Comparison of ENCODE assay signal across 14 cellular contexts in genomic region chr14:28308727-28309126, GRCh38.
DNase-seq lines count a peak whose midpoint lies in the region; ATAC-seq, FAIRE-seq and TF ChIP-seq lines count a peak whose summit lies in the region.
"Had no signal": no experiment of that assay in that cellular context is flagged by ENCODE, and none has a peak within 500 bp of the region (broad histone marks: within the 10 kb centered on the region; RNA-seq: fewer than 3 reads in every experiment).

No MANE protein-coding gene starts in this region.

- H3K27ac ChIP-seq in breast epithelium (no peak overlapping the region), brain microvascular endothelial cell (peak overlapping the region; percentile 43)
- H3K27ac ChIP-seq: Peyer's patch, upper lobe of left lung had no signal

- DNase-seq in MCF 10A (ENCODE audit: unreplicated experiment) (peak; percentile 77), breast epithelium (ENCODE audit: low spot score in 2 of 2) (no peak), brain microvascular endothelial cell (peak; percentile 61), globus pallidus (ENCODE audit: low spot score) (peak; percentile 30), urothelium cell line (ENCODE audit: low spot score) (peak; percentile 17), NCI-H345 (lab: John Stamatoyannopoulos, UW) (no peak), GOT3 (lab: John Stamatoyannopoulos, UW) (no peak)
- no peak for DNase-seq in stimulated activated effector memory CD8-positive, alpha-beta T cell treated with anti-CD3 and anti-CD28 coated beads, Interleukin-12 subunit alpha, Interleukin-12 subunit beta, amount 100 ng/mL, for 72 hours (ENCODE audit: low spot score in 2 of 2)
- DNase-seq: erythroblast, Peyer's patch, posterior cingulate gyrus, upper lobe of left lung had no signal

- H3K4me3 Mint-ChIP-seq in MCF 10A (ENCODE audit: unreplicated experiment): no peak overlapping the region
- no peak overlapping the region for H3K4me3 Mint-ChIP-seq in stimulated activated effector memory CD8-positive, alpha-beta T cell treated with anti-CD3 and anti-CD28 coated beads, Interleukin-12 subunit alpha, Interleukin-12 subunit beta, amount 100 ng/mL, for 72 hours
- H3K4me3 Mint-ChIP-seq: brain had no signal

- ATAC-seq in stimulated activated effector memory CD8-positive, alpha-beta T cell treated with anti-CD3 and anti-CD28 coated beads, Interleukin-12 subunit alpha, Interleukin-12 subunit beta, amount 100 ng/mL, for 72 hours: no peak

- peak; percentile 9 for FAIRE-seq in urothelium cell line (lab: Jason Lieb, UNC)
- FAIRE-seq: A204.1 had no signal

- H3K36me3 ChIP-seq in breast epithelium (no peaks in the 10 kb centered on the region), brain microvascular endothelial cell (replicated peaks) (no peaks in the 10 kb centered on the region)
- H3K36me3 ChIP-seq: Peyer's patch, upper lobe of left lung had no signal

- H3K36me3 Mint-ChIP-seq in MCF 10A (ENCODE audit: insufficient read depth, unreplicated experiment): no peaks in the 10 kb centered on the region
- H3K36me3 Mint-ChIP-seq in stimulated activated effector memory CD8-positive, alpha-beta T cell treated with anti-CD3 and anti-CD28 coated beads, Interleukin-12 subunit alpha, Interleukin-12 subunit beta, amount 100 ng/mL, for 72 hours: no peaks in the 10 kb centered on the region
- H3K36me3 Mint-ChIP-seq: brain had no signal

- H3K4me3 ChIP-seq in breast epithelium: no peak overlapping the region
- no peak overlapping the region for H3K4me3 ChIP-seq in brain microvascular endothelial cell (ENCODE audit: low read depth, low read length)
- H3K4me3 ChIP-seq: Peyer's patch, upper lobe of left lung had no signal

- H3K4me1 Mint-ChIP-seq in MCF 10A (ENCODE audit: insufficient read depth, unreplicated experiment): peaks cover 15% of the 10 kb centered on the region
- H3K4me1 Mint-ChIP-seq in stimulated activated effector memory CD8-positive, alpha-beta T cell treated with anti-CD3 and anti-CD28 coated beads, Interleukin-12 subunit alpha, Interleukin-12 subunit beta, amount 100 ng/mL, for 72 hours: no peaks in the 10 kb centered on the region

- H3K4me1 ChIP-seq in breast epithelium: no peaks in the 10 kb centered on the region
- H3K4me1 ChIP-seq: Peyer's patch, upper lobe of left lung had no signal

- POLR2A ChIA-PET in MCF 10A (lab: Yijun Ruan, JAX): interaction anchor here (0.7 kb wide), 1 partner anchor 36 kb away, joined by 3 read pairs; no protein-coding TSS in a partner anchor

- H3K27ac Mint-ChIP-seq in MCF 10A (ENCODE audit: low read depth, unreplicated experiment): peak overlapping the region; percentile 69
- H3K27ac Mint-ChIP-seq in stimulated activated effector memory CD8-positive, alpha-beta T cell treated with anti-CD3 and anti-CD28 coated beads, Interleukin-12 subunit alpha, Interleukin-12 subunit beta, amount 100 ng/mL, for 72 hours: no peak overlapping the region
- H3K27ac Mint-ChIP-seq: brain had no signal

- H3K27me3 ChIP-seq in breast epithelium (no peaks in the 10 kb centered on the region), brain microvascular endothelial cell (replicated peaks) (no peaks in the 10 kb centered on the region)
- H3K27me3 ChIP-seq: Peyer's patch, upper lobe of left lung had no signal

- TF ChIP-seq CTCF in MCF 10A (IDR thresholded peaks at IDR 0.05; ENCODE audit: unreplicated experiment) (no peak), breast epithelium (IDR thresholded peaks at IDR 0.05) (no peak), brain microvascular endothelial cell (IDR thresholded peaks at IDR 0.05; ENCODE audit: low read depth, low read length, missing control alignments) (no peak)

- no peak for TF ChIP-seq POLR2A in breast epithelium (IDR thresholded peaks at IDR 0.05)

- in situ Hi-C loops in brain microvascular endothelial cell (cut with HindIII; ENCODE audit: low pct_ligation_motif_present, low sequenced_read_pairs): no loop called here

- H3K9me3 ChIP-seq in breast epithelium: no peaks in the 10 kb centered on the region
- H3K9me3 ChIP-seq: Peyer's patch, upper lobe of left lung had no signal

- no peaks in the 10 kb centered on the region for H3K27me3 Mint-ChIP-seq in MCF 10A (ENCODE audit: insufficient read depth, unreplicated experiment)
- H3K27me3 Mint-ChIP-seq: brain had no signal

- intact Hi-C loops in MCF 10A (cut with micrococcal nuclease): no loop called here
- intact Hi-C loops in breast epithelium (cut with DNase I; ENCODE audit: low total_unique reads): no loop called here

- CTCF ChIA-PET in MCF 10A (lab: Yijun Ruan, JAX): interaction anchor here (3.6 kb wide), 1 partner anchor 14 kb away, joined by 19 read pairs; no protein-coding TSS in a partner anchor

- peaks cover 1% of the 10 kb centered on the region for H3K9me3 Mint-ChIP-seq in MCF 10A (ENCODE audit: unreplicated experiment)
- peaks cover 8% of the 10 kb centered on the region for H3K9me3 Mint-ChIP-seq in stimulated activated effector memory CD8-positive, alpha-beta T cell treated with anti-CD3 and anti-CD28 coated beads, Interleukin-12 subunit alpha, Interleukin-12 subunit beta, amount 100 ng/mL, for 72 hours

- no TSS peak for BruUV-seq in MCF 10A (replicated peaks; lab: Mats Ljungman, UMichigan)

Comparison
In these comparisons a context has a peak if more than half of its experiments do, and no peak if none do; other contexts are left out.
1. DNase-seq: peak in MCF 10A (single experiment), brain microvascular endothelial cell (single experiment), globus pallidus (single experiment) and urothelium cell line (single experiment); none in breast epithelium (0 of 2), stimulated activated effector memory CD8-positive, alpha-beta T cell treated with anti-CD3 and anti-CD28 coated beads, Interleukin-12 subunit alpha, Interleukin-12 subunit beta, amount 100 ng/mL, for 72 hours (0 of 2), NCI-H345 (single experiment) and GOT3 (single experiment).